Comparison of ENCODE assay signal across 27 cellular contexts in the genomic region with DNA sequence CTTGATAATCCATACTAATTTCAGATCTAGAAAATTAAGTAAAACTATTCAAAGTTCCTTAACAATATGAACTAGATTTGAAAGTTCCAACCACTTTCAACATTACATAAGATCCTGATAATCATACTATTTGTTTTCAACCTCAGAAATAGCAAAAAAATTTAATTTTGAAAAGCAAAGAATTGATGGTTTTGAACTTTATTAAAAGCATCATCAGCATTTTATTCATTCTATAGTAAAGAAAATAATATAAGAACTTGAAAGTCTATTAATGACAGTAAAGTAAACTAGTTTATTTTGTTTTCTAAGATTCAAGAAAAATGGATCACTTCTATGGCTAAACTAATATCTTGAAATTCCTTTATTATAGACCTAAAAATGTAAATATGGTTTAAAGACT. TPM values are rescaled to one million over a fixed set of nuclear protein-coding genes. Genes with fewer than 3 reads are reported as not detected.
"Had no signal": no experiment of that assay in that cellular context is flagged by ENCODE, and none has a peak within 500 bp of the region (broad histone marks: within the 10 kb centered on the region; RNA-seq: fewer than 3 reads in every experiment).

No MANE protein-coding gene starts in this region.

- H3K79me2 ChIP-seq: parathyroid adenoma had no signal

- H3K9ac ChIP-seq: parathyroid adenoma had no signal

- FAIRE-seq: small intestine had no signal

- H3K9me3 ChIP-seq: ovary, psoas muscle, sigmoid colon, thoracic aorta, thyroid gland, tibial nerve, upper lobe of right lung, uterus had no signal

- H3K4me3 ChIP-seq: ovary, psoas muscle, sigmoid colon, stomach, thoracic aorta, thyroid gland, tibial nerve, upper lobe of right lung, uterus had no signal

- DNase-seq: naive B cell; naive thymus-derived CD8-positive, alpha-beta T cell; nephron progenitor cell; occipital lobe; ovary; posterior cingulate gyrus; psoas muscle; right cardiac atrium; sigmoid colon; small intestine; stimulated activated CD4-positive, alpha-beta T cell treated with anti-CD3 and anti-CD28 coated beads, Interleukin-15, amount 100 ng/mL, for 24 hours; stimulated activated CD4-positive, alpha-beta T cell treated with anti-CD3 and anti-CD28 coated beads, Interleukin-2, amount 100 ng/mL, for 24 hours; stimulated activated CD4-positive, alpha-beta T cell treated with anti-CD3 and anti-CD28 coated beads, Interleukin-2, amount 100 ng/mL, for 48 hours; stimulated activated CD4-positive, alpha-beta T cell treated with anti-CD3 and anti-CD28 coated beads, Interleukin-4, amount 100 ng/mL, for 24 hours; stimulated activated naive B cell treated with anti-CD40 and anti-IgM and Interleukin-4, amounts not matched to agents 10 μg/mL and 1 μg/mL and 100 μg/mL, for 72 hours; stimulated activated naive CD4-positive, alpha-beta T cell treated with Interleukin-2 at 50 U/mL for 16 hours; stomach; thyroid gland; trophoblast cell; upper lobe of right lung; uterus had no signal

- H2AFZ ChIP-seq: parathyroid adenoma had no signal

- H3K36me3 ChIP-seq: ovary, sigmoid colon, stomach, thoracic aorta, thyroid gland, tibial nerve, upper lobe of right lung, uterus had no signal

- H3K4me1 ChIP-seq: parathyroid adenoma, psoas muscle, sigmoid colon, stomach, thyroid gland, tibial nerve, upper lobe of right lung, uterus had no signal

- H3K27ac ChIP-seq: ovary, parathyroid adenoma, psoas muscle, sigmoid colon, stomach, thoracic aorta, thyroid gland, tibial nerve, upper lobe of right lung, uterus had no signal

- ATAC-seq: naive thymus-derived CD8-positive, alpha-beta T cell; natural killer cell treated with Interleukin-12 subunit alpha and Interleukin-12 subunit beta and Interleukin-15 and Interleukin-18, amount 100 ng/mL, for 72 hours; psoas muscle; right cardiac atrium; stimulated activated effector memory CD8-positive, alpha-beta T cell treated with anti-CD3 and anti-CD28 coated beads, Interleukin-12 subunit alpha, Interleukin-12 subunit beta, amount 100 ng/mL, for 72 hours; stimulated activated naive B cell treated with anti-CD40 and anti-IgM and Interleukin-4, amounts not matched to agents 10 μg/mL and 1 μg/mL and 100 μg/mL, for 72 hours; upper lobe of right lung had no signal

- H3K27me3 ChIP-seq: ovary, sigmoid colon, stomach, thyroid gland, tibial nerve, upper lobe of right lung, uterus had no signal

RNA-seq across cellular contexts. Expression of a gene that starts 26.8 kb away (rescaled TPM):
- total RNA-seq: naive thymus-derived CD8-positive, alpha-beta T cell; psoas muscle; sigmoid colon; thoracic aorta; thyroid gland; upper lobe of right lung had no signal
- polyA plus RNA-seq: small intestine, stomach, urinary bladder had no signal
